In the genomic region with DNA sequence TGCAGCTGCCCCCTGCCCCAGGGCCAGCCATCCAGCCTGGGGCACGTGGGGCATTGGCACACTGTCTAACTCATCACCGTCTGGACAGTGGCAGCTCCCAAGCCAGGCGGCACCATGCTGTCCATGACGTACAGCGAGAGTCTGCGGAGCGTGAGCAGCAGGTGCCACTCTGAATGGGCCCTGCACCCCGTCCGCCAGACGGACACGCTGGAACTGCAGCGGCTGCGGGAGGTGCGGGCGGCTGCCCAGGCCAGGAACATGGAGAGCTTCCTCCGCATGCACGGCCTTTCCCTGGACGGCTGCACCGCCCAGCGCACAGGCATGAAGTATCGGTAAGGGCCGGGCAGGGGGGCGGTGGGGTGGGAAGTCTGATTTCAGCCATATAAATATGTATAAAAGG, we compare ENCODE assay signal across 22 cellular contexts. TPM values are rescaled to one million over a fixed set of nuclear protein-coding genes. Genes with fewer than 3 reads are reported as not detected.
DNase-seq lines count a peak whose midpoint lies in the region; ATAC-seq and TF ChIP-seq lines count a peak whose summit lies in the region.
"Had no signal": no experiment of that assay in that cellular context is flagged by ENCODE, and none has a peak within 500 bp of the region (broad histone marks: within the 10 kb centered on the region; RNA-seq: fewer than 3 reads in every experiment).

No MANE protein-coding gene starts in this region.

- H3K27me3 Mint-ChIP-seq in chondrocyte (ENCODE audit: low read depth): peaks cover 25% of the 10 kb centered on the region
- H3K27me3 Mint-ChIP-seq: CD4-positive, alpha-beta memory T cell; CD4-positive, CD25-positive, alpha-beta regulatory T cell; CD8-positive, alpha-beta memory T cell had no signal

- no peak overlapping the region for H3K27ac Mint-ChIP-seq in chondrocyte (ENCODE audit: unreplicated experiment)
- H3K27ac Mint-ChIP-seq: CD4-positive, alpha-beta memory T cell; CD4-positive, CD25-positive, alpha-beta regulatory T cell had no signal

- intact Hi-C loops in Right ventricle myocardium inferior (cut with DNase I): loop anchor here (10.0 kb wide), 1 partner anchor 123 kb away; no protein-coding TSS in a partner anchor
- intact Hi-C loops in left cardiac atrium (cut with DNase I): loop anchor here (5.0 to 10.0 kb wide), 2 partner anchors 123 to 191 kb away; a partner anchor contains a TSS

- no peak overlapping the region for H3K4me3 Mint-ChIP-seq in chondrocyte (ENCODE audit: unreplicated experiment)
- H3K4me3 Mint-ChIP-seq: CD14-positive monocyte; CD4-positive, alpha-beta memory T cell; CD4-positive, CD25-positive, alpha-beta regulatory T cell; CD8-positive, alpha-beta memory T cell had no signal

- H3K9me3 Mint-ChIP-seq in chondrocyte (ENCODE audit: low read depth): no peaks in the 10 kb centered on the region
- H3K9me3 Mint-ChIP-seq: CD4-positive, alpha-beta memory T cell; CD4-positive, CD25-positive, alpha-beta regulatory T cell; CD8-positive, alpha-beta memory T cell had no signal

- no peak for TF ChIP-seq CTCF in chondrocyte (IDR thresholded peaks at IDR 0.05)

- H3K36me3 Mint-ChIP-seq in chondrocyte (ENCODE audit: low read depth): no peaks in the 10 kb centered on the region

- peaks cover 7% of the 10 kb centered on the region for H3K4me1 Mint-ChIP-seq in chondrocyte (ENCODE audit: low read depth)

- DNase-seq in Right ventricle myocardium inferior (ENCODE audit: missing footprints): peak; percentile 18
- no peak for DNase-seq in left cardiac atrium
- peak; percentile 88 for DNase-seq in chondrocyte (ENCODE audit: low spot score)
- no peak for DNase-seq in NCI-H146 treated with DMSO at 0.1 percent for 48 hours (lab: John Stamatoyannopoulos, UW; ENCODE audit: unreplicated experiment)
- DNase-seq: 8988T; ACHN; BE2C; C1 segment of cervical spinal cord; CD4-positive, alpha-beta memory T cell; CD4-positive, CD25-positive, alpha-beta regulatory T cell; CD8-positive, alpha-beta memory T cell; COR-L47; DMS 273 treated with DMSO at 0.1 percent for 48 hours; DMS153; DMS53; DMS79; DND-41; EL; GDM1 had no signal

- ATAC-seq in Right ventricle myocardium inferior (no peak), left cardiac atrium (no peak), HG03045 (IDR thresholded peaks at IDR 0.05; ENCODE audit: unreplicated experiment) (no peak)
- ATAC-seq: GM12878 had no signal

RNA-seq across cellular contexts. Expression of a gene that starts 5.7 kb away (rescaled TPM):
- total RNA-seq in Right ventricle myocardium inferior: 21.0 TPM
- 10 to 100 TPM; 13.2 to 14.7 TPM for total RNA-seq in left cardiac atrium
- total RNA-seq in chondrocyte: 4.2 to 7.3 TPM (median 5.2 TPM) in 3 replicates

RNA-seq across cellular contexts. Expression of a gene that starts 59.2 kb away (rescaled TPM):
- total RNA-seq in Right ventricle myocardium inferior (4.8 TPM), left cardiac atrium (1 to 10 TPM; 5.1 to 7.3 TPM), chondrocyte (7.6 to 11.9 TPM (median 8.7 TPM) in 3 replicates)

Comparison
In these comparisons a context has a peak if more than half of its experiments do, and no peak if none do; other contexts are left out.
1. DNase-seq: peak in Right ventricle myocardium inferior (single experiment) and chondrocyte (single experiment); none in left cardiac atrium (single experiment) and NCI-H146 treated with DMSO at 0.1 percent for 48 hours (single experiment).